ENCODE assay signal across 8 cellular contexts in the genomic region with DNA sequence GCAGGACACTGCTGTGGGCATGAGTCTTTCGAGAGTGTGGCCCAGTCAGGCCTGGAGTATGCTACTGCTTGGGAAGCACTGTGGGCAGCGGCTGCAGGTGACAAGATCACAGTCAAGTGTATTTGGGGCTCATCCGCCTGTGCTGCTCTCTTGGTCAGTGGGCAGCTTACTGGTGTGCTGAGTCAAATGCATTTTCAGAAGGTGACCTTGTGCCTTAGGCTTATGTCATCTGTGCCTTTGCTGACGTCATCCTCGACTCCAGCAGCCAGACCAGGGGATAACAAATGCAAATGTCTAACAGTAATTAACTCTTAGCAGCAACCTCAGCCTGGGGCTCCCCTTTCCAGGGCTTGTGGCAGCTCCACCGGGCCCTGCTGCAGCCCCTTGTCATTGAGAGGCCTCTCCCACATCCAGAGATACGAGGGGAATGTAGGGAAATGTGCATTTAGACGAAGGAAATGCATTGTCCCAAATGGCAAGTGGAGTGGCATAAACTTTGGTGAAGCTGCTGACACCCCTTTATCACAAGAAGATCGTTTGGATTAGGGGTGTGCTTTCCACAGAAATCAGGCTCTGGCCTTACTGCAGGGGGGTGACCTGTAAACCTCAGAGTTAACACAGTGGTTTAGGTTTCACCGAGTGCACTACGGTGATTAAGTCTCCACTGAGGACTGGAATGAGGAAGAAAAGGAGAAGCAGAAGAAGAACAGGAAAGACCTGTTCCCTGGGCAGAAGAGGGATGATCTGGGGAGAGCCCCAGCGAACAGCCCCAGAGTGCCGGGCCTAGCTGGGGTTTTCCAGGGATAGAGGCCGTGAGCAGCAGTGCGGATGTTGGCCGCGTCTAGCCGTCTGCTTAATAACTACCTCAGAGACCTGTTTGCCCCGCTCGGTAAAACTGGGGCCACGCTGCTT. TPM values are rescaled to one million over a fixed set of nuclear protein-coding genes. Genes with fewer than 3 reads are reported as not detected.
DNase-seq lines count a peak whose midpoint lies in the region.

No MANE protein-coding gene starts in this region.

- H3K27me3 ChIP-seq in H7 (ENCODE audit: control insufficient read depth, insufficient read depth, low read length) = no peaks in the 10 kb centered on the region

- H3K4me3 ChIP-seq in H7 (ENCODE audit: insufficient read depth, low read depth, low read length) = no peak overlapping the region

- H3K36me3 ChIP-seq in H7 (replicated peaks; ENCODE audit: control insufficient read depth, insufficient read depth, low read length) = no peaks in the 10 kb centered on the region

- peak; percentile 25 for DNase-seq in DMS79 treated with DMSO at 0.1 percent for 48 hours (lab: John Stamatoyannopoulos, UW)
- peak; percentile 45 for DNase-seq in H7
- peak; percentile 52 for DNase-seq in RKO (ENCODE audit: low spot score)
- DNase-seq in fibroblast of peridontal ligament (ENCODE audit: extremely low read depth) = peak; percentile 41
- DNase-seq in stimulated activated CD8-positive, alpha-beta memory T cell treated with anti-CD3 and anti-CD28 coated beads, Interleukin-4, amount 100 ng/mL, for 48 hours = peak; percentile 23
- no peak for DNase-seq in NCI-H524 treated with DMSO at 0.1 percent for 48 hours (lab: John Stamatoyannopoulos, UW)
- DNase-seq in stimulated activated CD4-positive, alpha-beta T cell treated with anti-CD3 and anti-CD28 coated beads, Interleukin-12 subunit alpha, Interleukin-12 subunit beta, amount 100 ng/mL, for 4 hours = no peak
- no peak for DNase-seq in GM19240 (ENCODE audit: insufficient read length, low spot score)

RNA-seq across cellular contexts. Expression of gene PSMA6, which starts 39.7 kb away (rescaled TPM):
- 206 and 232 TPM in 2 replicates for total RNA-seq in H7 (2014; rRNA removed; shearing (Covaris generic))

Comparison
In these comparisons a context has a peak if more than half of its experiments do, and no peak if none do; other contexts are left out.
1. DNase-seq: peak in DMS79 treated with DMSO at 0.1 percent for 48 hours (single experiment), H7 (single experiment), RKO (single experiment), fibroblast of peridontal ligament (single experiment) and stimulated activated CD8-positive, alpha-beta memory T cell treated with anti-CD3 and anti-CD28 coated beads, Interleukin-4, amount 100 ng/mL, for 48 hours (single experiment); none in NCI-H524 treated with DMSO at 0.1 percent for 48 hours (single experiment), stimulated activated CD4-positive, alpha-beta T cell treated with anti-CD3 and anti-CD28 coated beads, Interleukin-12 subunit alpha, Interleukin-12 subunit beta, amount 100 ng/mL, for 4 hours (single experiment) and GM19240 (single experiment).